10 cellular contexts compared by ENCODE assay signal in genomic region chr4:184100297-184100885, GRCh38.
DNase-seq lines count a peak whose midpoint lies in the region; ATAC-seq, FAIRE-seq and TF ChIP-seq lines count a peak whose summit lies in the region.
"Had no signal": no experiment of that assay in that cellular context is flagged by ENCODE, and none has a peak within 500 bp of the region (broad histone marks: within the 10 kb centered on the region; RNA-seq: fewer than 3 reads in every experiment).

No MANE protein-coding gene starts in this region.

- intact Hi-C loops in pancreas (cut with DNase I): loop anchor here in 1 of 3 donors (5.0 kb wide), 1 partner anchor 258 kb away; no protein-coding TSS in a partner anchor

- WGBS in pancreas, 2 donors: 21 to 71% methylated on average over 14 of the region's 14 CpGs

- peak; percentile 3 for DNase-seq in DMS153 treated with DMSO at 0.1 percent for 48 hours (lab: John Stamatoyannopoulos, UW; ENCODE audit: unreplicated experiment)
- DNase-seq in DMS153 (lab: John Stamatoyannopoulos, UW): no peak
- peak in 13 of 34 experiments; percentile 7 to 41 (median 29) for DNase-seq in T-cell
- peak; percentile 23 to 85 (median 63) for DNase-seq in pancreas
- no peak for DNase-seq in NCI-H2107 (lab: John Stamatoyannopoulos, UW)
- no peak for DNase-seq in NCI-H128 (lab: John Stamatoyannopoulos, UW; ENCODE audit: unreplicated experiment)

- H3K4me1 ChIP-seq in pancreas: peaks cover 20 to 28% (median 28%) of the 10 kb centered on the region in 3 donors

- no peaks in the 10 kb centered on the region for H3K36me3 Mint-ChIP-seq in T-cell
- H3K36me3 Mint-ChIP-seq: natural killer cell treated with Interleukin-12 subunit alpha and Interleukin-12 subunit beta and Interleukin-15 and Interleukin-18, amount 100 ng/mL, for 72 hours had no signal

- H3K27me3 ChIP-seq in pancreas: no peaks in the 10 kb centered on the region

- H3K4me3 Mint-ChIP-seq in T-cell: no peak overlapping the region
- H3K4me3 Mint-ChIP-seq: natural killer cell treated with Interleukin-12 subunit alpha and Interleukin-12 subunit beta and Interleukin-15 and Interleukin-18, amount 100 ng/mL, for 72 hours had no signal

- ATAC-seq in HG02623 (IDR thresholded peaks at IDR 0.05; ENCODE audit: unreplicated experiment) (peak; percentile 52), T-cell (replicated peaks in 1 of 4) (peak in 3 of 4 experiments; percentile 26 to 44 (median 30)), esophagus mucosa (peak; percentile 63), pancreas (peak in 3 of 4 donors; percentile 40 to 73 (median 68))

- no peaks in the 10 kb centered on the region for H3K9me3 ChIP-seq in pancreas

- TF ChIP-seq CTCF in pancreas (IDR thresholded peaks at IDR 0.05): peak; percentile 44 to 77 (median 62)

- CTCF ChIA-PET in T-cell (lab: Charles Lee): interaction anchor here (0.5 to 1.5 kb wide), 5 partner anchors 10 to 1263 kb away, joined by 3 to 6 read pairs (median 4); no protein-coding TSS in a partner anchor

- H3K36me3 ChIP-seq in pancreas: no peaks in the 10 kb centered on the region

- peaks cover 5 to 20% of the 10 kb centered on the region in 2 donors for H3K27me3 Mint-ChIP-seq in T-cell

- no peak overlapping the region for H3K4me3 ChIP-seq in pancreas

- H3K27ac Mint-ChIP-seq in T-cell: no peak overlapping the region
- H3K27ac Mint-ChIP-seq: natural killer cell treated with Interleukin-12 subunit alpha and Interleukin-12 subunit beta and Interleukin-15 and Interleukin-18, amount 100 ng/mL, for 72 hours had no signal

- no peak for FAIRE-seq in pancreas (lab: Jason Lieb, UNC)

- H3K27ac ChIP-seq in pancreas: no peak overlapping the region
- H3K27ac ChIP-seq: VCaP had no signal

- POLR2A ChIA-PET in T-cell (lab: Charles Lee): no interaction called here

- no peaks in the 10 kb centered on the region for H3K9me3 Mint-ChIP-seq in T-cell
- H3K9me3 Mint-ChIP-seq: natural killer cell treated with Interleukin-12 subunit alpha and Interleukin-12 subunit beta and Interleukin-15 and Interleukin-18, amount 100 ng/mL, for 72 hours had no signal

- H3K4me1 Mint-ChIP-seq in T-cell: peaks cover 3 to 13% (median 8%) of the 10 kb centered on the region in 3 donors

Comparison
In these comparisons a context has a peak if more than half of its experiments do, and no peak if none do; other contexts are left out.
1. DNase-seq: peak in DMS153 treated with DMSO at 0.1 percent for 48 hours (single experiment) and pancreas (6 of 6); none in DMS153 (single experiment), NCI-H2107 (single experiment) and NCI-H128 (single experiment).
2. Peak in every context shown above with its lines, with median percentiles within 50 percentile points of each other: ATAC-seq.